2 cellular contexts compared by ENCODE assay signal in the genomic region with DNA sequence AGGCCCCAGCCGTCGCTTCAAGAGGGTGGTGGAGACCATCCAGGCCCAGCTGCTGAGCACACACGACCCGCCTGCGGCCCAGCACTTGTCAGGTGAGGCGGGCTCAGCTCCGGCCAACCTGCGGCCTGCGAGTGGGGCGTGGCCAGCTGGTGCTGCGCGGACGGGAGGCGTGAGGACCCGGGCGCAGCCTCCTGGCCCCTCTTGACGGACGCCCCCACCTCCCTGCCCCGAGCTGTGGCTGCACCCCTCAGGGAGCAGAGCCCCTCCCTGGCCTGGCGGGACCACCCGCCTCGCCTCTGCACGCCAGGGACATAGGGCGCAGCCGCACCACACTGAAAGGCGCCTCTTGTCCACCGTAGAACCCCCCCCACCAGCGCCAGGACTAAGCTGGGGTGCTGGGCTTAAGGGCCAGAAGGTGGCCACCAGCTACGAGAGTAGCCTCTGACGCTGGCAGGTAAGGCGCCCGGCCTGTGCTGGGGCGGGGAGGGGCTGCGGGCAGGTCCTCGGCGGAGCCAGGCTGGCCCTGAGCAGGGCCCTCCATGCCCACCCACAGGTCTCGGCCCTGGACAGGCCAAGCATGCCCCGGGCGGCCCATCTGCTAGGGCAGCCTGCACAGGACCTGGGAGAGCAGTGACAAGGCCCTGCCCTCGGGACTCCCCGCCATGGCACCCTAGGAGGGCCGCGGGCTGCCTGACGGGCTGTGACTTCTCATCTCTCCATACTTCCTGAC.
TF ChIP-seq lines count a peak whose summit lies in the region.

No MANE protein-coding gene starts in this region.

TF ChIP-seq in HepG2, 621 proteins besides CTCF, POLR2A, EP300 and RAD21:
- TF ChIP-seq AGO2 (optimal IDR thresholded peaks at IDR 0.05; ENCODE audit: low read depth, low read length) (peak; percentile 33), RFX1 (IDR thresholded peaks at IDR 0.05) (no peak), HIVEP1 (CRISPR knock-in tag; IDR thresholded peaks at IDR 0.05) (no peak), ZNF570 (CRISPR knock-in tag; IDR thresholded peaks at IDR 0.05; ENCODE audit: borderline replicate concordance) (no peak), CEBPG (CRISPR knock-in tag; IDR thresholded peaks at IDR 0.05) (no peak), ZNF83 (CRISPR knock-in tag; IDR thresholded peaks at IDR 0.05; ENCODE audit: borderline replicate concordance) (no peak)
TF ChIP-seq in HepG2: peak in this region for 1.

TF ChIP-seq in K562, 482 proteins besides CTCF, POLR2A, EP300 and RAD21:
- TF ChIP-seq, protein P1, sequence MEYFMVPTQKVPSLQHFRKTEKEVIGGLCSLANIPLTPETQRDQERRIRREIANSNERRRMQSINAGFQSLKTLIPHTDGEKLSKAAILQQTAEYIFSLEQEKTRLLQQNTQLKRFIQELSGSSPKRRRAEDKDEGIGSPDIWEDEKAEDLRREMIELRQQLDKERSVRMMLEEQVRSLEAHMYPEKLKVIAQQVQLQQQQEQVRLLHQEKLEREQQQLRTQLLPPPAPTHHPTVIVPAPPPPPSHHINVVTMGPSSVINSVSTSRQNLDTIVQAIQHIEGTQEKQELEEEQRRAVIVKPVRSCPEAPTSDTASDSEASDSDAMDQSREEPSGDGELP (CRISPR knock-in tag; IDR thresholded peaks at IDR 0.05; ENCODE audit: borderline replicate concordance), result 0 out of 2 replicates have a peak, but pooled peaks have one; percentile 14
- TF ChIP-seq BCL6 (CRISPR knock-in tag; IDR thresholded peaks at IDR 0.05) (no peak), JUN (IDR thresholded peaks at IDR 0.05; ENCODE audit: borderline replicate concordance, low read depth, low read length) (no peak), JUN (CRISPR knock-in tag; IDR thresholded peaks at IDR 0.05; ENCODE audit: borderline replicate concordance) (no peak), SIX5 (IDR thresholded peaks at IDR 0.05; ENCODE audit: borderline replicate concordance in 1 of 2, insufficient read depth in 1 of 2, low read depth in 1 of 2, low read length in 2 of 2) (no peak), SMAD4 (CRISPR knock-in tag; conservative IDR thresholded peaks at IDR 0.05) (no peak), SPI1 (IDR thresholded peaks at IDR 0.05; ENCODE audit: borderline replicate concordance, low read depth, low read length) (no peak), NCOA4 (IDR thresholded peaks at IDR 0.05; ENCODE audit: partially characterized antibody) (no peak), ZBED1 (IDR thresholded peaks at IDR 0.05) (no peak), ARNT (IDR thresholded peaks at IDR 0.05) (no peak)
- TF ChIP-seq, protein P2, sequence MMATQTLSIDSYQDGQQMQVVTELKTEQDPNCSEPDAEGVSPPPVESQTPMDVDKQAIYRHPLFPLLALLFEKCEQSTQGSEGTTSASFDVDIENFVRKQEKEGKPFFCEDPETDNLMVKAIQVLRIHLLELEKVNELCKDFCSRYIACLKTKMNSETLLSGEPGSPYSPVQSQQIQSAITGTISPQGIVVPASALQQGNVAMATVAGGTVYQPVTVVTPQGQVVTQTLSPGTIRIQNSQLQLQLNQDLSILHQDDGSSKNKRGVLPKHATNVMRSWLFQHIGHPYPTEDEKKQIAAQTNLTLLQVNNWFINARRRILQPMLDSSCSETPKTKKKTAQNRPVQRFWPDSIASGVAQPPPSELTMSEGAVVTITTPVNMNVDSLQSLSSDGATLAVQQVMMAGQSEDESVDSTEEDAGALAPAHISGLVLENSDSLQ (IDR thresholded peaks at IDR 0.05), result no peak
- TF ChIP-seq, protein P3, sequence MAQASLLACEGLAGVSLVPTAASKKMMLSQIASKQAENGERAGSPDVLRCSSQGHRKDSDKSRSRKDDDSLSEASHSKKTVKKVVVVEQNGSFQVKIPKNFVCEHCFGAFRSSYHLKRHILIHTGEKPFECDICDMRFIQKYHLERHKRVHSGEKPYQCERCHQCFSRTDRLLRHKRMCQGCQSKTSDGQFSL (CRISPR knock-in tag; IDR thresholded peaks at IDR 0.05), result peak; percentile 57; the same call in 1 of the 2 replicates
- TF ChIP-seq, protein P3 (tag; IDR thresholded peaks at IDR 0.05), result no peak
